Comparison of ENCODE assay signal across 1 cellular context in the genomic region with DNA sequence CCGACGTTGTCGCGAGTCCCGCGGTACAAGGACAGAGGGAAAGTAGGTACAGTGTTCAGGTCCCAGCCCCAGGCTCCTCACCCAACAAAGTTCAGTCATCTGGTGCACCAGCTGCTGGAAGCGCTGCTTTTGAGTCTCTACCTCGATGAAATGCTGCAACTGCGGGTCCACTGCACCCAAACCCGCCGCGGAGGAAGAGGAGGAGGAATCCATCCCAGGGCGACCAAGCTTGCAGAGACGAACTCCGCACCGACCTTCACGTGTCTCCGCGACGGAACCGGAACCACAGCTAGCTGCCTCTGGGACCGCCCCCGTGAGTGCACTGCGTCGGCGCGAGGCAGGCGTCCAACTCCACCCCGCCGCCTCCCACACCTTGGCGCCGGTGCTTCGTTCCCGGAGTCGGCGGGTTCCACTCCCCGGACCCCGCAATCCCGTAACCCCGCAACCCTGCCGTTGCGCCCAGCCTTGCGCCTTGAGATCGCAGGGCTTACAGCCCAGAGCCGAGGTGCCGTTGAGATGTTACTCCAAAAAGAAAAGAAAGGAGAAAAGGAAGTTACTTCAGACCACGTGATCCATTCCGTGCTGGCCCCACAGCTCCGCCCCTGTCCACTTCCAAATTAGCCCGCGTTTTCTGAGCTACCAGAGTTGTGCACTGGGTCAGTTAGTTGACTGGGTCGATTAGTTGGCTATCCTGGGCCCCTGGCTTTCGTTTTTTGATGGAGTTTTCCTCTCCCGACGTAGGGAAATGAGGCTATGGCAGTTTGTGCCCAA.
TF ChIP-seq lines count a peak whose summit lies in the region.

A gene with protein sequence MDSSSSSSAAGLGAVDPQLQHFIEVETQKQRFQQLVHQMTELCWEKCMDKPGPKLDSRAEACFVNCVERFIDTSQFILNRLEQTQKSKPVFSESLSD (minus strand): TSS at position 291 of the 771 bp plus-strand sequence. CDS start 78 bp downstream, at position 213.

TF ChIP-seq in K562, 482 proteins besides CTCF, POLR2A, EP300 and RAD21 (continued from another document and continues in another):
- no peak for TF ChIP-seq ASH1L (IDR thresholded peaks at IDR 0.05; ENCODE audit: borderline replicate concordance, low read depth, partially characterized antibody)
- TF ChIP-seq, protein P1, sequence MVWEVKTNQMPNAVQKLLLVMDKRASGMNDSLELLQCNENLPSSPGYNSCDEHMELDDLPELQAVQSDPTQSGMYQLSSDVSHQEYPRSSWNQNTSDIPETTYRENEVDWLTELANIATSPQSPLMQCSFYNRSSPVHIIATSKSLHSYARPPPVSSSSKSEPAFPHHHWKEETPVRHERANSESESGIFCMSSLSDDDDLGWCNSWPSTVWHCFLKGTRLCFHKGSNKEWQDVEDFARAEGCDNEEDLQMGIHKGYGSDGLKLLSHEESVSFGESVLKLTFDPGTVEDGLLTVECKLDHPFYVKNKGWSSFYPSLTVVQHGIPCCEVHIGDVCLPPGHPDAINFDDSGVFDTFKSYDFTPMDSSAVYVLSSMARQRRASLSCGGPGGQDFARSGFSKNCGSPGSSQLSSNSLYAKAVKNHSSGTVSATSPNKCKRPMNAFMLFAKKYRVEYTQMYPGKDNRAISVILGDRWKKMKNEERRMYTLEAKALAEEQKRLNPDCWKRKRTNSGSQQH (CRISPR knock-in tag; IDR thresholded peaks at IDR 0.05): no peak
- no peak for TF ChIP-seq MIER1 (IDR thresholded peaks at IDR 0.05; ENCODE audit: low read depth)
- no peak for TF ChIP-seq MTF1 (CRISPR knock-in tag; IDR thresholded peaks at IDR 0.05; ENCODE audit: borderline replicate concordance)
- no peak; the same call in 1 of the 2 replicates for TF ChIP-seq MTA3 (IDR thresholded peaks at IDR 0.05; ENCODE audit: borderline replicate concordance)
- TF ChIP-seq, protein P2, sequence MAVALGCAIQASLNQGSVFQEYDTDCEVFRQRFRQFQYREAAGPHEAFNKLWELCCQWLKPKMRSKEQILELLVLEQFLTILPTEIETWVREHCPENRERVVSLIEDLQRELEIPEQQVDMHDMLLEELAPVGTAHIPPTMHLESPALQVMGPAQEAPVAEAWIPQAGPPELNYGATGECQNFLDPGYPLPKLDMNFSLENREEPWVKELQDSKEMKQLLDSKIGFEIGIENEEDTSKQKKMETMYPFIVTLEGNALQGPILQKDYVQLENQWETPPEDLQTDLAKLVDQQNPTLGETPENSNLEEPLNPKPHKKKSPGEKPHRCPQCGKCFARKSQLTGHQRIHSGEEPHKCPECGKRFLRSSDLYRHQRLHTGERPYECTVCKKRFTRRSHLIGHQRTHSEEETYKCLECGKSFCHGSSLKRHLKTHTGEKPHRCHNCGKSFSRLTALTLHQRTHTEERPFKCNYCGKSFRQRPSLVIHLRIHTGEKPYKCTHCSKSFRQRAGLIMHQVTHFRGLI (CRISPR knock-in tag; IDR thresholded peaks at IDR 0.05): no peak
- TF ChIP-seq MYC (IDR thresholded peaks at IDR 0.05; ENCODE audit: low read depth, low read length): peak; percentile 83
- TF ChIP-seq MYC (CRISPR knock-in tag; IDR thresholded peaks at IDR 0.05; ENCODE audit: borderline replicate concordance, low read depth): peak; percentile 59; the same call in 1 of the 2 replicates
- TF ChIP-seq, protein P3, sequence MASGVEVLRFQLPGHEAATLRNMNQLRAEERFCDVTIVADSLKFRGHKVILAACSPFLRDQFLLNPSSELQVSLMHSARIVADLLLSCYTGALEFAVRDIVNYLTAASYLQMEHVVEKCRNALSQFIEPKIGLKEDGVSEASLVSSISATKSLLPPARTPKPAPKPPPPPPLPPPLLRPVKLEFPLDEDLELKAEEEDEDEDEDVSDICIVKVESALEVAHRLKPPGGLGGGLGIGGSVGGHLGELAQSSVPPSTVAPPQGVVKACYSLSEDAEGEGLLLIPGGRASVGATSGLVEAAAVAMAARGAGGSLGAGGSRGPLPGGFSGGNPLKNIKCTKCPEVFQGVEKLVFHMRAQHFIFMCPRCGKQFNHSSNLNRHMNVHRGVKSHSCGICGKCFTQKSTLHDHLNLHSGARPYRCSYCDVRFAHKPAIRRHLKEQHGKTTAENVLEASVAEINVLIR (CRISPR knock-in tag; IDR thresholded peaks at IDR 0.05): no peak
- no peak for TF ChIP-seq ZBTB17 (CRISPR knock-in tag; IDR thresholded peaks at IDR 0.05)
- no peak for TF ChIP-seq ZNF518B (CRISPR knock-in tag; IDR thresholded peaks at IDR 0.05)
- 0 out of 2 replicates have a peak, but pooled peaks have one; percentile 38 for TF ChIP-seq HMGXB4 (CRISPR knock-in tag; IDR thresholded peaks at IDR 0.05)
- TF ChIP-seq SLC30A9 (CRISPR knock-in tag; IDR thresholded peaks at IDR 0.05): no peak
- no peak for TF ChIP-seq RBM17 (IDR thresholded peaks at IDR 0.05; ENCODE audit: borderline replicate concordance, low read depth, low read length)
- TF ChIP-seq FOXP1 (CRISPR knock-in tag; IDR thresholded peaks at IDR 0.05): peak; percentile 67; the same call in 1 of the 2 replicates
- TF ChIP-seq, protein P4, sequence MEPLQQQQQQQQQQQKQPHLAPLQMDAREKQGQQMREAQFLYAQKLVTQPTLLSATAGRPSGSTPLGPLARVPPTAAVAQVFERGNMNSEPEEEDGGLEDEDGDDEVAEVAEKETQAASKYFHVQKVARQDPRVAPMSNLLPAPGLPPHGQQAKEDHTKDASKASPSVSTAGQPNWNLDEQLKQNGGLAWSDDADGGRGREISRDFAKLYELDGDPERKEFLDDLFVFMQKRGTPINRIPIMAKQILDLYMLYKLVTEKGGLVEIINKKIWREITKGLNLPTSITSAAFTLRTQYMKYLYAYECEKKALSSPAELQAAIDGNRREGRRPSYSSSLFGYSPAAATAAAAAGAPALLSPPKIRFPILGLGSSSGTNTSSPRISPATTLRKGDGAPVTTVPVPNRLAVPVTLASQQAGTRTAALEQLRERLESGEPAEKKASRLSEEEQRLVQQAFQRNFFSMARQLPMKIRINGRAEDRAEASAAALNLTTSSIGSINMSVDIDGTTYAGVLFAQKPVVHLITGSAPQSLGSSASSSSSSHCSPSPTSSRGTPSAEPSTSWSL (CRISPR knock-in tag; IDR thresholded peaks at IDR 0.05; ENCODE audit: borderline replicate concordance): no peak
- TF ChIP-seq ZBED1 (IDR thresholded peaks at IDR 0.05): no peak
- TF ChIP-seq ZNF398 (CRISPR knock-in tag; IDR thresholded peaks at IDR 0.05): no peak
- TF ChIP-seq RNF219 (CRISPR knock-in tag; IDR thresholded peaks at IDR 0.05): no peak
- TF ChIP-seq FOS (IDR thresholded peaks at IDR 0.05; ENCODE audit: extremely low read depth, insufficient read length): no peak
- no peak for TF ChIP-seq SMC3 (conservative IDR thresholded peaks at IDR 0.05; ENCODE audit: insufficient read depth, low read depth, low read length)
- TF ChIP-seq PRDM10 (IDR thresholded peaks at IDR 0.05; ENCODE audit: partially characterized antibody): peak; percentile 48
- no peak for TF ChIP-seq HNRNPH1 (optimal IDR thresholded peaks at IDR 0.05; ENCODE audit: low read depth, low read length)
- TF ChIP-seq NR2C1 (IDR thresholded peaks at IDR 0.05): 0 out of 2 replicates have a peak, but pooled peaks have one; percentile 25
- no peak for TF ChIP-seq NR2C1 (tag; IDR thresholded peaks at IDR 0.05)
- TF ChIP-seq FOXJ3 (CRISPR knock-in tag; IDR thresholded peaks at IDR 0.05): no peak
- TF ChIP-seq THRA (IDR thresholded peaks at IDR 0.05): no peak
- no peak for TF ChIP-seq ZNF121 (CRISPR knock-in tag; conservative IDR thresholded peaks at IDR 0.05)
